ENCODE assay signal across 12 cellular contexts in genomic region chr4:88533937-88534750, GRCh38. TPM values are rescaled to one million over a fixed set of nuclear protein-coding genes. Genes with fewer than 3 reads are reported as not detected.
A peak's percentile ranks its signal among the peaks of the same experiment; 100 is the strongest.
DNase-seq lines count a peak whose midpoint lies in the region; ATAC-seq and TF ChIP-seq lines count a peak whose summit lies in the region.
"Had no signal": no experiment of that assay in that cellular context is flagged by ENCODE, and none has a peak within 500 bp of the region (broad histone marks: within the 10 kb centered on the region; RNA-seq: fewer than 3 reads in every experiment).

No MANE protein-coding gene starts in this region.

- POLR2A ChIA-PET in CD4-positive, alpha-beta T cell (lab: Charles Lee): interaction anchor here (0.9 kb wide), 1 partner anchor 250 kb away, joined by 3 read pairs; the partner anchor contains the start of gene PPM1K

- no peak for ATAC-seq in CD4-positive, alpha-beta T cell (ENCODE audit: poor library complexity)

- H3K4me3 ChIP-seq in epithelial cell of esophagus (ENCODE audit: low read length): no peak overlapping the region

- no peaks in the 10 kb centered on the region for H3K27me3 Mint-ChIP-seq in osteocyte (ENCODE audit: unreplicated experiment)
- H3K27me3 Mint-ChIP-seq in T-helper 2 cell treated with Interferon-gamma antibody and Interleukin-4, amounts not matched to agents 5 μg/mL and 100 μg/mL, for 36 hours (ENCODE audit: low read depth): no peaks in the 10 kb centered on the region
- H3K27me3 Mint-ChIP-seq in CD4-positive, alpha-beta T cell: no peaks in the 10 kb centered on the region

- intact Hi-C loops in CD4-positive, alpha-beta T cell (cut with DNase I, micrococcal nuclease): loop anchor here in 1 of 2 experiments (5.0 to 10.0 kb wide), 2 partner anchors 53 to 261 kb away; no protein-coding TSS in a partner anchor

- peak; percentile 82 for DNase-seq in GM04504 (ENCODE audit: low read depth)
- peak; percentile 77 for DNase-seq in RPMI7951 (ENCODE audit: low read depth)
- peak; percentile 89 for DNase-seq in epithelial cell of esophagus (ENCODE audit: low read depth)
- no peak for DNase-seq in osteocyte (ENCODE audit: extremely low spot score, unreplicated experiment)
- no peak for DNase-seq in NCI-H524 (lab: John Stamatoyannopoulos, UW)
- no peak for DNase-seq in T-helper 2 cell treated with Interferon-gamma antibody and Interleukin-4, amounts not matched to agents 5 μg/mL and 100 μg/mL, for 36 hours (ENCODE audit: low spot score)
- DNase-seq in CD4-positive, alpha-beta T cell: no peak
- no peak for DNase-seq in MV-4-11 (lab: John Stamatoyannopoulos, UW)
- DNase-seq: activated T-cell treated with anti-CD3 and anti-CD28 coated beads, Interleukin-2, amount 50 U/mL, for 4 hours; NCI-H1105; stimulated activated naive CD4-positive, alpha-beta T cell had no signal

- H3K9me3 ChIP-seq in CD4-positive, alpha-beta T cell (ENCODE audit: control insufficient read depth, low read length): no peaks in the 10 kb centered on the region

- peak overlapping the region; percentile 48 for H3K27ac Mint-ChIP-seq in osteocyte (ENCODE audit: unreplicated experiment)
- no peak overlapping the region for H3K27ac Mint-ChIP-seq in T-helper 2 cell treated with Interferon-gamma antibody and Interleukin-4, amounts not matched to agents 5 μg/mL and 100 μg/mL, for 36 hours
- H3K27ac Mint-ChIP-seq in CD4-positive, alpha-beta T cell: no peak overlapping the region
- H3K27ac Mint-ChIP-seq: nephron had no signal

- H3K9me3 Mint-ChIP-seq in osteocyte (ENCODE audit: unreplicated experiment): no peaks in the 10 kb centered on the region
- no peaks in the 10 kb centered on the region for H3K9me3 Mint-ChIP-seq in T-helper 2 cell treated with Interferon-gamma antibody and Interleukin-4, amounts not matched to agents 5 μg/mL and 100 μg/mL, for 36 hours
- no peaks in the 10 kb centered on the region for H3K9me3 Mint-ChIP-seq in CD4-positive, alpha-beta T cell
- H3K9me3 Mint-ChIP-seq: activated T-cell treated with anti-CD3 and anti-CD28 coated beads, Interleukin-2, amount 50 U/mL, for 4 hours; nephron had no signal

- H3K27me3 ChIP-seq in CD4-positive, alpha-beta T cell (ENCODE audit: control insufficient read depth, insufficient read depth, low read length): no peaks in the 10 kb centered on the region

- H3K4me1 Mint-ChIP-seq in osteocyte (ENCODE audit: unreplicated experiment): peaks cover 16% of the 10 kb centered on the region
- no peaks in the 10 kb centered on the region for H3K4me1 Mint-ChIP-seq in T-helper 2 cell treated with Interferon-gamma antibody and Interleukin-4, amounts not matched to agents 5 μg/mL and 100 μg/mL, for 36 hours (ENCODE audit: low read depth)
- H3K4me1 Mint-ChIP-seq in CD4-positive, alpha-beta T cell (ENCODE audit: low read depth): peaks cover under 1% of the 10 kb centered on the region

- TF ChIP-seq CTCF in epithelial cell of esophagus (IDR thresholded peaks at IDR 0.05; ENCODE audit: insufficient read depth, low read depth, low read length, missing control alignments) (no peak), osteocyte (IDR thresholded peaks at IDR 0.05) (no peak)
- no peak for TF ChIP-seq CTCF in CD4-positive, alpha-beta T cell (IDR thresholded peaks at IDR 0.05)

- no peaks in the 10 kb centered on the region for H3K36me3 Mint-ChIP-seq in osteocyte (ENCODE audit: unreplicated experiment)
- no peaks in the 10 kb centered on the region for H3K36me3 Mint-ChIP-seq in T-helper 2 cell treated with Interferon-gamma antibody and Interleukin-4, amounts not matched to agents 5 μg/mL and 100 μg/mL, for 36 hours (ENCODE audit: low read depth)
- no peaks in the 10 kb centered on the region for H3K36me3 Mint-ChIP-seq in CD4-positive, alpha-beta T cell (ENCODE audit: low read depth)

- CTCF ChIA-PET in CD4-positive, alpha-beta T cell (lab: Charles Lee): no interaction called here

- no peak overlapping the region for H3K4me3 Mint-ChIP-seq in osteocyte (ENCODE audit: unreplicated experiment)
- H3K4me3 Mint-ChIP-seq in T-helper 2 cell treated with Interferon-gamma antibody and Interleukin-4, amounts not matched to agents 5 μg/mL and 100 μg/mL, for 36 hours: no peak overlapping the region
- no peak overlapping the region for H3K4me3 Mint-ChIP-seq in CD4-positive, alpha-beta T cell
- H3K4me3 Mint-ChIP-seq: activated T-cell treated with anti-CD3 and anti-CD28 coated beads, Interleukin-2, amount 50 U/mL, for 4 hours; nephron had no signal

- no peak overlapping the region for H3K27ac ChIP-seq in CD4-positive, alpha-beta T cell (ENCODE audit: low read depth, low read length)

RNA-seq across cellular contexts. Expression of gene PYURF, which starts 10.6 kb away (rescaled TPM):
- total RNA-seq in RPMI7951 (2014; rRNA removed; shearing (Covaris generic)): 85.2 and 91.3 TPM in 2 replicates
- total RNA-seq in osteocyte: 67.0 and 69.1 TPM in 2 replicates
- total RNA-seq in CD4-positive, alpha-beta T cell: 10 to 100 TPM; 25.3 to 26.8 TPM

RNA-seq across cellular contexts. Expression of gene HERC3, which starts 58.1 kb away (rescaled TPM):
- total RNA-seq in RPMI7951 (2014; rRNA removed; shearing (Covaris generic)): 7.8 and 10.1 TPM in 2 replicates
- total RNA-seq in osteocyte: 15.4 and 16.0 TPM in 2 replicates
- total RNA-seq in CD4-positive, alpha-beta T cell: 10 to 100 TPM; 63.1 to 66.4 TPM

Comparison
In these comparisons a context has a peak if more than half of its experiments do, and no peak if none do; other contexts are left out.
1. DNase-seq: peak in GM04504 (single experiment), RPMI7951 (single experiment) and epithelial cell of esophagus (single experiment); none in osteocyte (single experiment), NCI-H524 (0 of 2), T-helper 2 cell treated with Interferon-gamma antibody and Interleukin-4, amounts not matched to agents 5 μg/mL and 100 μg/mL, for 36 hours (single experiment), CD4-positive, alpha-beta T cell (0 of 10) and MV-4-11 (single experiment).